In the genomic region with DNA sequence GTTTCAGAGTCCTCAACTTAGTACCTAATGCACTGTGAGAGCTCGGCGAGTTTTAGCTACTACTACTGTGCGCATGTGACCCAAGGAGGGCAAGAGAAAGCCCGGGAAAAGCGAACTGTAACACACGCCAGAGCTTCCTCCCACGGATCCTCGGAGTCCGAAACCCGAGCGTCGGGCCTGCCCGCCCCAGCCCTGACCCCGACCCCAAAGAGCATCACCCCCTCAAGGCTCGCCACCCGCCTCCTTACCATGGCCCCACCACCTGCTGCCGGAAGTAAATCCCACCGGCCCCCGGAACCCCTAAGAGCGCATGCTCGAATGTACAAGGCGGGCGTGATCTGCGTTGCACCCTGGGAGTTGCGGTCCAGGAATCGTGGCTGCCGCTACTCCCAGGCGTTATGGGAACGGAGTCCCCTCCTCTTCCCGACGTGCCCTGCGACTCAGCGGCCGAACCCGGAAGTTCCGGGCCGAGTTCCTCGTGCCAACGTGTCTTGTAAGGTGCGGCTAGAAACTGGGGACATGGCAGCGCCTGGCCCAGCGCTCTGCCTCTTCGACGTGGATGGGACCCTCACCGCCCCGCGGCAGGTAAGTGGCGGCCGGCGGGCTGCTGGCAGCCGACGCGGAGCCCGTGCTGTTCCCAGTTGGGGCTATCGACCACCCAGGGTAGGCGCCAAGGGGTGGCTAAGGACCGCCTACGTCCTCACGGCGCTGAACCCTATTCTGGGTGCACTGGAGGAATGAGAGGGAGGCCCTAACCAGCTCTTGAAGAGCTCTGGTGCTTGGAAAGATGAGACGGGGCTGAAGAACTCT, we compare ENCODE assay signal across 1 cellular context.
TF ChIP-seq lines count a peak whose summit lies in the region.

PMM2 (plus strand) TSS at position 476 of the 810 bp plus-strand sequence; CDS start at position 520, 44 bp downstream.
TMEM186 (minus strand) TSS at position 276 of the 810 bp plus-strand sequence; CDS start at position 251, 25 bp downstream.

TF ChIP-seq in SK-N-SH, 30 proteins besides CTCF, POLR2A, EP300 and RAD21 (continued from another document):
- TF ChIP-seq REST (IDR thresholded peaks at IDR 0.05; ENCODE audit: low read depth, low read length) (peak; percentile 30; the same call in 1 of the 2 replicates), FOSL2 (IDR thresholded peaks at IDR 0.05; ENCODE audit: borderline replicate concordance, low read depth) (no peak), EZH2phosphoT487 (IDR thresholded peaks at IDR 0.05; ENCODE audit: borderline replicate concordance, low read depth) (no peak), YY1 (IDR thresholded peaks at IDR 0.05; ENCODE audit: low read depth) (peak; percentile 65; the same call in 1 of the 2 replicates), GATA2 (CRISPR knock-in tag; IDR thresholded peaks at IDR 0.05) (no peak), SIN3A (IDR thresholded peaks at IDR 0.05; ENCODE audit: borderline replicate concordance, low read depth, low read length) (peak; percentile 98), CHD2 (IDR thresholded peaks at IDR 0.05; ENCODE audit: low read length, partially characterized antibody) (peak; percentile 76), RCOR1 (IDR thresholded peaks at IDR 0.05; ENCODE audit: low read length) (no peak)
- TF ChIP-seq, protein P1, sequence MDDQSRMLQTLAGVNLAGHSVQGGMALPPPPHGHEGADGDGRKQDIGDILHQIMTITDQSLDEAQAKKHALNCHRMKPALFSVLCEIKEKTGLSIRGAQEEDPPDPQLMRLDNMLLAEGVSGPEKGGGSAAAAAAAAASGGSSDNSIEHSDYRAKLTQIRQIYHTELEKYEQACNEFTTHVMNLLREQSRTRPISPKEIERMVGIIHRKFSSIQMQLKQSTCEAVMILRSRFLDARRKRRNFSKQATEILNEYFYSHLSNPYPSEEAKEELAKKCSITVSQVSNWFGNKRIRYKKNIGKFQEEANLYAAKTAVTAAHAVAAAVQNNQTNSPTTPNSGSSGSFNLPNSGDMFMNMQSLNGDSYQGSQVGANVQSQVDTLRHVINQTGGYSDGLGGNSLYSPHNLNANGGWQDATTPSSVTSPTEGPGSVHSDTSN (IDR thresholded peaks at IDR 0.05) = no peak
